In genomic region chr11:35688023-35688422, GRCh38 we compare ENCODE assay signal across 19 cellular contexts. TPM values are rescaled to one million over a fixed set of nuclear protein-coding genes. Genes with fewer than 3 reads are reported as not detected.
DNase-seq lines count a peak whose midpoint lies in the region; ATAC-seq and TF ChIP-seq lines count a peak whose summit lies in the region.
"Had no signal": no experiment of that assay in that cellular context is flagged by ENCODE, and none has a peak within 500 bp of the region (broad histone marks: within the 10 kb centered on the region; RNA-seq: fewer than 3 reads in every experiment).

No MANE protein-coding gene starts in this region.

- TF ChIP-seq CTCF in GM12865 (IDR thresholded peaks at IDR 0.05; ENCODE audit: insufficient read depth, low read depth, low read length, missing control alignments) = no peak
- no peak for TF ChIP-seq CTCF in fibroblast of mammary gland (conservative IDR thresholded peaks at IDR 0.05; ENCODE audit: control insufficient read depth, insufficient read depth, low read depth, low read length)
- TF ChIP-seq CTCF in gastroesophageal sphincter (IDR thresholded peaks at IDR 0.05) = no peak

- DNase-seq in GM12865 (ENCODE audit: low read depth) (peak; percentile 7), NCI-H69 (lab: John Stamatoyannopoulos, UW) (peak; percentile 53), fibroblast of mammary gland (ENCODE audit: low read depth) (peak; percentile 71), NCI-H524 (lab: John Stamatoyannopoulos, UW) (no peak), midbrain (lab: John Stamatoyannopoulos, UW) (no peak)
- no peak for DNase-seq in stimulated activated effector memory CD8-positive, alpha-beta T cell treated with anti-CD3 and anti-CD28 coated beads, Interleukin-12 subunit alpha, Interleukin-12 subunit beta, amount 100 ng/mL, for 72 hours (ENCODE audit: low spot score in 2 of 2)
- DNase-seq: activated CD8-positive, alpha-beta memory T cell treated with anti-CD3 and anti-CD28 coated beads, Interleukin-2, amount 50 U/mL, for 48 hours; activated naive CD4-positive, alpha-beta T cell treated with anti-CD3 and anti-CD28 coated beads, Interleukin-2, amount 50 U/mL, for 16 hours; caudate nucleus; CD8-positive, alpha-beta memory T cell; heart left ventricle; Kasumi-1; NCI-H1694; NCI-H526; RPMI8226; stimulated activated CD4-positive, alpha-beta T cell treated with anti-CD3 and anti-CD28 coated beads, Interleukin-15, amount 100 ng/mL, for 24 hours had no signal

- peaks cover 3 to 15% (median 3%) of the 10 kb centered on the region in 3 donors for H3K4me1 ChIP-seq in gastroesophageal sphincter

- ATAC-seq in stimulated activated effector memory CD8-positive, alpha-beta T cell treated with anti-CD3 and anti-CD28 coated beads, Interleukin-12 subunit alpha, Interleukin-12 subunit beta, amount 100 ng/mL, for 72 hours = peak; percentile 70
- ATAC-seq in gastroesophageal sphincter = no peak

- H3K4me3 ChIP-seq in GM12865 (ENCODE audit: low read depth, low read length) (no peak overlapping the region), fibroblast of mammary gland (ENCODE audit: control insufficient read depth, low read depth, low read length) (no peak overlapping the region), gastroesophageal sphincter (no peak overlapping the region)
- H3K4me3 ChIP-seq: heart left ventricle, thoracic aorta had no signal

- TF ChIP-seq EP300 in gastroesophageal sphincter (IDR thresholded peaks at IDR 0.05) = no peak

- no peaks in the 10 kb centered on the region for H3K9me3 ChIP-seq in gastroesophageal sphincter
- H3K9me3 ChIP-seq: heart left ventricle, thoracic aorta had no signal

- H3K9me3 Mint-ChIP-seq in stimulated activated effector memory CD8-positive, alpha-beta T cell treated with anti-CD3 and anti-CD28 coated beads, Interleukin-12 subunit alpha, Interleukin-12 subunit beta, amount 100 ng/mL, for 72 hours = no peaks in the 10 kb centered on the region
- H3K9me3 Mint-ChIP-seq: CD8-positive, alpha-beta memory T cell had no signal

- H3K36me3 Mint-ChIP-seq in stimulated activated effector memory CD8-positive, alpha-beta T cell treated with anti-CD3 and anti-CD28 coated beads, Interleukin-12 subunit alpha, Interleukin-12 subunit beta, amount 100 ng/mL, for 72 hours = peaks cover 20% of the 10 kb centered on the region

- H3K4me1 Mint-ChIP-seq in stimulated activated effector memory CD8-positive, alpha-beta T cell treated with anti-CD3 and anti-CD28 coated beads, Interleukin-12 subunit alpha, Interleukin-12 subunit beta, amount 100 ng/mL, for 72 hours = peaks cover 8% of the 10 kb centered on the region

- peaks cover 0 to 32% of the 10 kb centered on the region in 2 donors for H3K36me3 ChIP-seq in gastroesophageal sphincter
- H3K36me3 ChIP-seq: thoracic aorta had no signal

- H3K27ac ChIP-seq in gastroesophageal sphincter = no peak overlapping the region
- H3K27ac ChIP-seq: heart left ventricle, HL-60, thoracic aorta had no signal

- no peaks in the 10 kb centered on the region for H3K27me3 ChIP-seq in gastroesophageal sphincter
- H3K27me3 ChIP-seq: heart left ventricle had no signal

- no peak for TF ChIP-seq POLR2A in gastroesophageal sphincter (IDR thresholded peaks at IDR 0.05)

- no peak overlapping the region for H3K4me3 Mint-ChIP-seq in stimulated activated effector memory CD8-positive, alpha-beta T cell treated with anti-CD3 and anti-CD28 coated beads, Interleukin-12 subunit alpha, Interleukin-12 subunit beta, amount 100 ng/mL, for 72 hours
- H3K4me3 Mint-ChIP-seq: CD8-positive, alpha-beta memory T cell had no signal

- H3K27ac Mint-ChIP-seq in stimulated activated effector memory CD8-positive, alpha-beta T cell treated with anti-CD3 and anti-CD28 coated beads, Interleukin-12 subunit alpha, Interleukin-12 subunit beta, amount 100 ng/mL, for 72 hours = no peak overlapping the region
- H3K27ac Mint-ChIP-seq: CD8-positive, alpha-beta memory T cell had no signal

RNA-seq across cellular contexts. Expression of gene TRIM44, which starts 25.4 kb away (rescaled TPM):
- total RNA-seq in gastroesophageal sphincter = 10 to 100 TPM; 35.6 to 70.6 (median 43.2) TPM

Comparison
In these comparisons a context has a peak if more than half of its experiments do, and no peak if none do; other contexts are left out.
1. DNase-seq: peak in GM12865 (single experiment), NCI-H69 (single experiment) and fibroblast of mammary gland (single experiment); none in stimulated activated effector memory CD8-positive, alpha-beta T cell treated with anti-CD3 and anti-CD28 coated beads, Interleukin-12 subunit alpha, Interleukin-12 subunit beta, amount 100 ng/mL, for 72 hours (0 of 2), NCI-H524 (0 of 2) and midbrain (single experiment).